30 cellular contexts compared by ENCODE assay signal in genomic region chr7:70886547-70886946, GRCh38.
"Had no signal": no experiment of that assay in that cellular context is flagged by ENCODE, and none has a peak within 500 bp of the region (broad histone marks: within the 10 kb centered on the region; RNA-seq: fewer than 3 reads in every experiment).

No MANE protein-coding gene starts in this region.

- H3K9ac ChIP-seq: neural progenitor cell, parathyroid adenoma had no signal

- H3K27me3 Mint-ChIP-seq: dendritic cell treated with granulocyte-macrophage colony-stimulating factor and Interleukin-4, amounts not matched to agents 40 ng/mL and 50 ng/mL, for 4 days; stimulated activated naive CD8-positive, alpha-beta T cell treated with anti-CD3 and anti-CD28 coated beads, Interleukin-15, amount 100 ng/mL, for 72 hours had no signal

- ATAC-seq: foreskin keratinocyte; gastroesophageal sphincter; heart left ventricle; mucosa of descending colon; natural killer cell treated with Interleukin-12 subunit alpha and Interleukin-12 subunit beta and Interleukin-15 and Interleukin-18, amount 100 ng/mL, for 72 hours; sciatic nerve; stimulated activated naive CD8-positive, alpha-beta T cell treated with anti-CD3 and anti-CD28 coated beads, Interleukin-15, amount 100 ng/mL, for 72 hours; upper lobe of right lung had no signal

- H3K36me3 Mint-ChIP-seq: natural killer cell treated with Interleukin-12 subunit alpha and Interleukin-12 subunit beta and Interleukin-15 and Interleukin-18, amount 100 ng/mL, for 72 hours; neural progenitor cell had no signal

- H3K27ac ChIP-seq: colonic mucosa, esophagus muscularis mucosa, foreskin keratinocyte, gastroesophageal sphincter, heart left ventricle, hepatocyte, neural progenitor cell, parathyroid adenoma, prostate gland, right atrium auricular region, suprapubic skin, transverse colon, upper lobe of right lung, uterus had no signal

- H3K4me1 ChIP-seq: colonic mucosa, esophagus muscularis mucosa, foreskin keratinocyte, gastroesophageal sphincter, heart left ventricle, parathyroid adenoma, prostate gland, right atrium auricular region, suprapubic skin, transverse colon, upper lobe of right lung, uterus had no signal

- H3K4me3 ChIP-seq: colonic mucosa, esophagus muscularis mucosa, gastroesophageal sphincter, heart left ventricle, hepatocyte, lung, mucosa of descending colon, neural progenitor cell, prostate gland, right atrium auricular region, smooth muscle cell, suprapubic skin, transverse colon, upper lobe of right lung, uterus had no signal

- H3K4me3 Mint-ChIP-seq: dendritic cell treated with granulocyte-macrophage colony-stimulating factor and Interleukin-4, amounts not matched to agents 40 ng/mL and 50 ng/mL, for 4 days; memory B cell; mesothelial cell of epicardium; naive B cell; natural killer cell treated with Interleukin-12 subunit alpha and Interleukin-12 subunit beta and Interleukin-15 and Interleukin-18, amount 100 ng/mL, for 72 hours; neural progenitor cell; stimulated activated naive CD8-positive, alpha-beta T cell treated with anti-CD3 and anti-CD28 coated beads, Interleukin-15, amount 100 ng/mL, for 72 hours had no signal

- H3K9me3 ChIP-seq: colonic mucosa, prostate gland, suprapubic skin, uterus had no signal

- H3K4me1 Mint-ChIP-seq: memory B cell; naive B cell; stimulated activated naive CD8-positive, alpha-beta T cell treated with anti-CD3 and anti-CD28 coated beads, Interleukin-15, amount 100 ng/mL, for 72 hours had no signal

- H3K36me3 ChIP-seq: colonic mucosa, esophagus muscularis mucosa, gastroesophageal sphincter, heart left ventricle, neural progenitor cell, prostate gland, right atrium auricular region, suprapubic skin, transverse colon, upper lobe of right lung, uterus had no signal

- DNase-seq: colonic mucosa; effector CD8-positive, alpha-beta T cell; foreskin keratinocyte; heart left ventricle; mucosa of descending colon; naive B cell; stimulated activated CD4-positive, alpha-beta T cell treated with anti-CD3 and anti-CD28 coated beads, Interleukin-12 subunit alpha, Interleukin-12 subunit beta, amount 100 ng/mL, for 4 hours; stimulated activated CD4-positive, alpha-beta T cell treated with anti-CD3 and anti-CD28 coated beads, Interleukin-1b, Interleukin-23, amount 100 ng/mL, for 48 hours; stimulated activated CD4-positive, alpha-beta T cell treated with anti-CD3 and anti-CD28 coated beads, Interleukin-4, amount 100 ng/mL, for 1 hour; stimulated activated CD8-positive, alpha-beta memory T cell treated with anti-CD3 and anti-CD28 coated beads, Interleukin-4, amount 100 ng/mL, for 48 hours; stimulated activated naive CD4-positive, alpha-beta T cell; stimulated activated naive CD8-positive, alpha-beta T cell treated with anti-CD3 and anti-CD28 coated beads, Interleukin-15, amount 100 ng/mL, for 72 hours; transverse colon; upper lobe of right lung; uterus had no signal

- H3K27ac Mint-ChIP-seq: dendritic cell treated with granulocyte-macrophage colony-stimulating factor and Interleukin-4, amounts not matched to agents 40 ng/mL and 50 ng/mL, for 4 days; memory B cell; naive B cell; natural killer cell treated with Interleukin-12 subunit alpha and Interleukin-12 subunit beta and Interleukin-15 and Interleukin-18, amount 100 ng/mL, for 72 hours; neural progenitor cell; stimulated activated naive CD8-positive, alpha-beta T cell treated with anti-CD3 and anti-CD28 coated beads, Interleukin-15, amount 100 ng/mL, for 72 hours had no signal

- H3K27me3 ChIP-seq: colonic mucosa, esophagus muscularis mucosa, foreskin keratinocyte, hepatocyte, neural progenitor cell, right atrium auricular region, suprapubic skin, transverse colon, upper lobe of right lung, uterus had no signal
